In the genomic region with DNA sequence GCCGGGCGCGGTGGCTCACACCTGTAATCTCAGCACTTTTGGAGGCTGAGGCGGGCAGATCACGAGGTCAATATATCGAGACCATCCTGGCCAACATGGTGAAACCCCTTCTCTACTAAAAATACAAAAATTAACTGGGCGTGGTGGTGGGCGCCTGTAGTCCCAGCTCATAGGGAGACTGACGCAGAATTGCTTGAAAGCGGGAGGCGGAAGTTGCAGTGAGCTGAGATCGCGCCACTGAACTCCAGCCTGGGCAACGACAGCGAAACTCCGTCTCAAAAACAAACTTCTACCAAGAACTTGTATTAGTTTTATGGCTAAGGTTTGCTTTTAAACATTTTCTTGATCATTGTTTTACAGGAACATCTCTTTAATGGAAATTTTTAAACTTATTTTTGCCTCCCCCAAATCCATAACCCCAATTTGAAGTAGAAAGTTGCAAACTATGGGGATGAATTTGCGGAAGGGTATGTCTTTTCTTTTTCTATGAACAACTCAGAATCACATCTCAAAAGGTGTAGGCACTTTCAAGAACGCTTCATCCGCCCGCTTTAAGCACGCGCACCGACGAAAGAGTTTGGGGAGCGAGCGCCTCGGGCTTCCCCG, we compare ENCODE assay signal across 9 cellular contexts. TPM values are rescaled to one million over a fixed set of nuclear protein-coding genes. Genes with fewer than 3 reads are reported as not detected.
DNase-seq lines count a peak whose midpoint lies in the region; ATAC-seq, FAIRE-seq and TF ChIP-seq lines count a peak whose summit lies in the region.
"Had no signal": no experiment of that assay in that cellular context is flagged by ENCODE, and none has a peak within 500 bp of the region (broad histone marks: within the 10 kb centered on the region; RNA-seq: fewer than 3 reads in every experiment).

No MANE protein-coding gene starts in this region.

- peak overlapping the region; percentile 41 for H4K5ac ChIP-seq in H1 (ENCODE audit: insufficient read length, low read depth, low read length)

- H3K18ac ChIP-seq in H1 (ENCODE audit: extremely low read depth, low read length) (peak overlapping the region; percentile 91), neuronal stem cell (ENCODE audit: low read length) (peak overlapping the region; percentile 95)

- no peaks in the 10 kb centered on the region for H3K79me2 ChIP-seq in H1 (ENCODE audit: control insufficient read depth in 1 of 2, insufficient read depth in 2 of 2, low read length in 2 of 2)

- CTCF ChIA-PET in H1 (lab: Charles Lee; ENCODE audit: partially characterized antibody): interaction anchor here (1.4 to 11.3 kb wide), 6 partner anchors 9 to 239 kb away, joined by 3 to 148 read pairs (median 6); no protein-coding TSS in a partner anchor

- TF ChIP-seq CTCF in CD14-positive monocyte (IDR thresholded peaks at IDR 0.05): no peak
- no peak for TF ChIP-seq CTCF in H1 (IDR thresholded peaks at IDR 0.05; ENCODE audit: control extremely low read depth in 1 of 3, insufficient read depth in 1 of 3, low read depth in 1 of 3, low read length in 3 of 3)

- H3K23me2 ChIP-seq in H1 (ENCODE audit: low read depth, low read length): peaks cover 2% of the 10 kb centered on the region; the same call in 1 of the 2 replicates

- peak overlapping the region; percentile 63 to 80 for H3K4me3 Mint-ChIP-seq in CD14-positive monocyte

- no peak overlapping the region for H2BK120ac ChIP-seq in H1 (replicated peaks; ENCODE audit: low read depth, low read length)
- peak overlapping the region; percentile 99 for H2BK120ac ChIP-seq in neuronal stem cell (ENCODE audit: low read depth, low read length)

- H2BK12ac ChIP-seq in H1 (ENCODE audit: low read depth, low read length) (peak overlapping the region; percentile 62; the same call in 1 of the 2 replicates), neuronal stem cell (ENCODE audit: low read length) (no peak overlapping the region)

- no peaks in the 10 kb centered on the region for H3K79me1 ChIP-seq in H1 (ENCODE audit: low read depth, low read length)
- peaks cover 2% of the 10 kb centered on the region for H3K79me1 ChIP-seq in neuronal stem cell (ENCODE audit: low read depth, low read length)

- H3K4me1 ChIP-seq in NT2/D1 (ENCODE audit: insufficient read depth, insufficient read length) (peaks cover 26% of the 10 kb centered on the region), H1 (replicated peaks in 1 of 4; ENCODE audit: control insufficient read depth in 3 of 4, insufficient read depth in 4 of 4, low read length in 3 of 4) (peaks cover 0 to 20% (median 6%) of the 10 kb centered on the region in 4 experiments; a peak in 6 of 7 replicates), neuronal stem cell (ENCODE audit: control insufficient read depth in 2 of 2, insufficient read depth in 1 of 2, low read depth in 1 of 2, low read length in 2 of 2) (peaks cover 8 to 15% of the 10 kb centered on the region in 2 donors)

- H3K9ac ChIP-seq in NT2/D1 (ENCODE audit: insufficient read length, low read depth) (peak overlapping the region; percentile 91), H1 (replicated peaks in 1 of 4; ENCODE audit: extremely low read depth in 1 of 4, low read depth in 3 of 4, low read length in 3 of 4) (peak overlapping the region; percentile 66 to 92 (median 90); a peak in 6 of 7 replicates), neuronal stem cell (ENCODE audit: low read depth, low read length, poor library complexity) (peak overlapping the region; percentile 61)

- H3K27me3 Mint-ChIP-seq in CD14-positive monocyte (ENCODE audit: low read depth in 3 of 3): peaks cover 0 to 6% (median 3%) of the 10 kb centered on the region in 3 donors

- H3K4me1 Mint-ChIP-seq in CD14-positive monocyte: peaks cover 27% of the 10 kb centered on the region

- H2BK5ac ChIP-seq in H1 (ENCODE audit: low read depth, low read length) (peak overlapping the region; percentile 32), neuronal stem cell (ENCODE audit: low read length) (no peak overlapping the region)

- H2BK15ac ChIP-seq in H1 (ENCODE audit: low read length) (no peak overlapping the region; the same call in 1 of the 2 replicates), neuronal stem cell (ENCODE audit: low read length) (peak overlapping the region; percentile 64)

- peak overlapping the region; percentile 100 for H4K8ac ChIP-seq in H1 (ENCODE audit: extremely low read depth, insufficient read depth, low read length)
- no peak overlapping the region for H4K8ac ChIP-seq in neuronal stem cell (ENCODE audit: low read depth, low read length)

- peaks cover 2 to 3% of the 10 kb centered on the region in 2 donors for H3K36me3 Mint-ChIP-seq in CD14-positive monocyte

- no peaks in the 10 kb centered on the region for H3K27me3 ChIP-seq in NT2/D1 (ENCODE audit: insufficient read depth, insufficient read length)
- H3K27me3 ChIP-seq in H1 (replicated peaks in 1 of 4; ENCODE audit: control insufficient read depth in 3 of 4, extremely low read depth in 1 of 4, insufficient read depth in 3 of 4, low read length in 3 of 4): peaks cover 0 to 10% (median 3%) of the 10 kb centered on the region in 4 experiments; a peak in 5 of 7 replicates
- H3K27me3 ChIP-seq in neuronal stem cell (ENCODE audit: control insufficient read depth in 3 of 3, insufficient read depth in 3 of 3, low read depth in 1 of 3, low read length in 3 of 3): peaks cover 0 to 9% (median 0%) of the 10 kb centered on the region in 3 experiments

- H3K9me3 ChIP-seq in NT2/D1 (ENCODE audit: insufficient read depth, low read length) (no peaks in the 10 kb centered on the region), H1 (ENCODE audit: insufficient read depth in 2 of 2, low read depth in 1 of 2, low read length in 1 of 2) (no peaks in the 10 kb centered on the region; a peak in 1 of 4 replicates), neuronal stem cell (replicated peaks in 1 of 2; ENCODE audit: control insufficient read depth in 2 of 2, insufficient read depth in 1 of 2, low read depth in 1 of 2, low read length in 2 of 2) (peaks cover 6 to 10% of the 10 kb centered on the region in 2 donors)

- H3K27ac ChIP-seq in H1 (ENCODE audit: low read depth, low read length) (peak overlapping the region; percentile 95; the same call in 1 of the 2 replicates), neuronal stem cell (replicated peaks; ENCODE audit: low read length) (no peak overlapping the region)

- TF ChIP-seq POLR2A in H1 (IDR thresholded peaks at IDR 0.05; ENCODE audit: control extremely low read depth in 1 of 2, low read depth in 2 of 2, low read length in 2 of 2) (no peak), GM18505 (IDR thresholded peaks at IDR 0.05; ENCODE audit: borderline replicate concordance, extremely low read depth, insufficient read depth, insufficient read length) (no peak)

- H2AFZ ChIP-seq in H1 (ENCODE audit: low read length): no peak overlapping the region
- no peak overlapping the region for H2AFZ ChIP-seq in neuronal stem cell (ENCODE audit: low read length)

- no peak overlapping the region; the same call in 1 of the 2 replicates for H2BK20ac ChIP-seq in H1 (ENCODE audit: low read length)

- intact Hi-C loops in CD14-positive monocyte (cut with micrococcal nuclease): loop anchor here (1.0 to 5.0 kb wide), 3 partner anchors 45 to 49 kb away; no protein-coding TSS in a partner anchor

- H3K14ac ChIP-seq in H1 (ENCODE audit: insufficient read length) (no peak overlapping the region), neuronal stem cell (ENCODE audit: low read length) (no peak overlapping the region)

- H3K36me3 ChIP-seq in NT2/D1 (ENCODE audit: insufficient read depth, insufficient read length, low read length): no peaks in the 10 kb centered on the region
- no peaks in the 10 kb centered on the region for H3K36me3 ChIP-seq in H1 (ENCODE audit: control insufficient read depth in 2 of 4, insufficient read depth in 4 of 4, low read length in 3 of 4)
- no peaks in the 10 kb centered on the region for H3K36me3 ChIP-seq in neuronal stem cell (replicated peaks in 1 of 2; ENCODE audit: control insufficient read depth in 2 of 2, insufficient read depth in 2 of 2, low read length in 2 of 2)

- H2AK5ac ChIP-seq in H1 (ENCODE audit: low read depth, low read length) (0 out of 2 replicates have a peak overlapping the region, but pooled peaks have one; percentile 14), neuronal stem cell (ENCODE audit: low read depth, low read length) (peak overlapping the region; percentile 5)

- no peak for TF ChIP-seq RAD21 in H1 (IDR thresholded peaks at IDR 0.05 in 1 of 2, conservative IDR thresholded peaks at IDR 0.05 in 1 of 2; ENCODE audit: low read depth in 2 of 2, low read length in 2 of 2)

- 60% methylated on average over 28 of the region's 28 CpGs; no CpG with 5 or more reads in 1 of the 2 experiments for WGBS in H1 (ENCODE audit: extremely low coverage in 1 of 2, insufficient coverage in 1 of 2, insufficient read length in 1 of 2, insufficient replicate concordance in 2 of 2, low coverage in 1 of 2, low lambda C conversion rate in 2 of 2, missing lambda C conversion rate in 1 of 2), 2 experiments
- no CpG with 5 or more reads among the region's 28 CpGs for WGBS in neuronal stem cell (ENCODE audit: extremely low coverage in 2 of 2, insufficient read length in 2 of 2, insufficient replicate concordance in 1 of 2), 2 donors

- H3K4me2 ChIP-seq in H1 (ENCODE audit: insufficient read depth in 1 of 2, low read depth in 2 of 2, low read length in 2 of 2) (peak overlapping the region; percentile 25 to 70), neuronal stem cell (ENCODE audit: insufficient read depth, low read length, poor library complexity, severe bottlenecking) (peak overlapping the region; percentile 51)

- peak overlapping the region; percentile 8 for H3K56ac ChIP-seq in H1 (replicated peaks; ENCODE audit: insufficient read length, low read depth, low read length)

- no peaks in the 10 kb centered on the region for H4K20me1 ChIP-seq in H1 (replicated peaks in 1 of 2; ENCODE audit: control insufficient read depth in 1 of 2, insufficient read depth in 2 of 2, low read length in 2 of 2)

- peak overlapping the region; percentile 54 for H3K4me3 ChIP-seq in NT2/D1 (ENCODE audit: insufficient read length, low read depth)
- H3K4me3 ChIP-seq in H1 (ENCODE audit: extremely low read depth in 1 of 4, insufficient read depth in 2 of 4, low read depth in 3 of 4, low read length in 4 of 4): peak overlapping the region; percentile 14 to 54 (median 24); a peak in 6 of 8 replicates
- H3K4me3 ChIP-seq in neuronal stem cell (ENCODE audit: low read length in 2 of 2): no peak overlapping the region

- H3K27ac Mint-ChIP-seq in CD14-positive monocyte: peak overlapping the region; percentile 75 to 94 (median 91)

- peaks cover 0 to 3% (median 0%) of the 10 kb centered on the region in 7 donors for H3K9me3 Mint-ChIP-seq in CD14-positive monocyte

- H4K91ac ChIP-seq in H1 (replicated peaks; ENCODE audit: insufficient read length, low read length) (peak overlapping the region; percentile 75), neuronal stem cell (ENCODE audit: low read depth, low read length, poor library complexity) (no peak overlapping the region)

- no peak overlapping the region for H3K23ac ChIP-seq in H1 (ENCODE audit: insufficient read length)
- H3K23ac ChIP-seq in neuronal stem cell (ENCODE audit: low read depth, low read length, poor library complexity): no peak overlapping the region

- no peak for TF ChIP-seq EP300 in H1 (IDR thresholded peaks at IDR 0.05; ENCODE audit: borderline replicate concordance in 1 of 2, low read depth in 2 of 2, low read length in 2 of 2)

- ATAC-seq in GM18505 (IDR thresholded peaks at IDR 0.05; ENCODE audit: unreplicated experiment): no peak

- no peak for FAIRE-seq in H1 (lab: Jason Lieb, UNC)

- POLR2A ChIA-PET in H1 (lab: Charles Lee; ENCODE audit: partially characterized antibody): interaction anchor here (0.9 to 7.3 kb wide), 18 partner anchors 9 to 197 kb away, joined by 3 to 100 read pairs (median 5); a partner anchor contains a TSS

- H3K4ac ChIP-seq in H1 (replicated peaks; ENCODE audit: insufficient read length, low read depth, low read length) (no peak overlapping the region), neuronal stem cell (ENCODE audit: low read length) (no peak overlapping the region)

- DNase-seq in CD14-positive monocyte (ENCODE audit: low spot score) (no peak), NT2/D1 (ENCODE audit: low read depth, low spot score) (no peak), H1 (ENCODE audit: low read depth in 1 of 2, low spot score in 2 of 2) (no peak), neuronal stem cell (ENCODE audit: low spot score) (no peak), NCI-H524 (lab: John Stamatoyannopoulos, UW) (no peak), UCSD-AML1 (lab: John Stamatoyannopoulos, UW; ENCODE audit: unreplicated experiment) (no peak)
- no peak for DNase-seq in stimulated activated CD4-positive, alpha-beta T cell treated with anti-CD3 and anti-CD28 coated beads, Interleukin-4, amount 100 ng/mL, for 24 hours
- DNase-seq: NCI-H748 treated with DMSO at 0.1 percent for 48 hours had no signal

RNA-seq across cellular contexts. Expression of a gene that starts 46.8 kb away (rescaled TPM):
- 1,000 to 10,000 TPM; 1,072 to 1,127 TPM for polyA plus RNA-seq in CD14-positive monocyte
- 2,680 and 2,823 TPM in 2 replicates for total RNA-seq in H1 (2021; fragmentation: NEBNext Ultra II Directional; extraction: Animal tissue kit (Norgen Biotek cat#: 25700))
- 643 and 683 TPM in 2 replicates for polyA plus RNA-seq in H1 (2011; rRNA removed)
- polyA plus RNA-seq in H1 (2011; cell fraction: cytosol; rRNA removed): 2,462 TPM
- polyA plus RNA-seq in H1 (2011; cell fraction: nucleus; rRNA removed): 898 TPM
- 2,061 to 2,998 TPM (median 2,419 TPM) in 4 replicates for polyA plus RNA-seq in H1 (2012, experiment 1 of 2)
- polyA plus RNA-seq in H1 (2012, experiment 2 of 2): 1,442 TPM
- polyA plus RNA-seq in H1 (2013, experiment 1 of 2): 4,157 TPM
- polyA plus RNA-seq in H1 (2013, experiment 2 of 2): 3,985 TPM
- 94.7 and 121 TPM in 2 replicates for polyA minus RNA-seq in H1 (2011; rRNA and poly(A)+ RNA removed)
- polyA minus RNA-seq in H1 (2011; cell fraction: cytosol; rRNA and poly(A)+ RNA removed): 755 TPM
- 623 TPM for polyA minus RNA-seq in H1 (2011; cell fraction: nucleus; rRNA and poly(A)+ RNA removed)
- polyA plus RNA-seq in neuronal stem cell (2013, experiment 1 of 2): 3,606 TPM
- polyA plus RNA-seq in neuronal stem cell (2013, experiment 2 of 2): 3,678 TPM

Comparison
In these comparisons a context has a peak if more than half of its experiments do, and no peak if none do; other contexts are left out.
1. H3K4me3 ChIP-seq: peak in NT2/D1 (single experiment) and H1 (4 of 4); none in neuronal stem cell (0 of 2).
2. Peak in every context shown above with its lines, with median percentiles within 50 percentile points of each other: H3K9ac ChIP-seq.